1 cellular context compared by ENCODE assay signal in genomic region chr16:17467923-17468540, GRCh38.
TF ChIP-seq lines count a peak whose summit lies in the region.

No MANE protein-coding gene starts in this region.

TF ChIP-seq in GM23338, 12 proteins besides CTCF, POLR2A, EP300 and RAD21 (continued from another document):
- no peak for TF ChIP-seq ETS1 (IDR thresholded peaks at IDR 0.05)
- no peak for TF ChIP-seq JUNB (IDR thresholded peaks at IDR 0.05; ENCODE audit: unreplicated experiment)
- no peak for TF ChIP-seq ZNF331 (CRISPR knock-in tag; IDR thresholded peaks at IDR 0.05; ENCODE audit: low read depth)
- no peak for TF ChIP-seq POLR2AphosphoS5 (IDR thresholded peaks at IDR 0.05; ENCODE audit: low read depth)
- TF ChIP-seq EZH2 (IDR thresholded peaks at IDR 0.05; ENCODE audit: low read depth, unreplicated experiment) = no peak
